8 cellular contexts compared by ENCODE assay signal in the genomic region with DNA sequence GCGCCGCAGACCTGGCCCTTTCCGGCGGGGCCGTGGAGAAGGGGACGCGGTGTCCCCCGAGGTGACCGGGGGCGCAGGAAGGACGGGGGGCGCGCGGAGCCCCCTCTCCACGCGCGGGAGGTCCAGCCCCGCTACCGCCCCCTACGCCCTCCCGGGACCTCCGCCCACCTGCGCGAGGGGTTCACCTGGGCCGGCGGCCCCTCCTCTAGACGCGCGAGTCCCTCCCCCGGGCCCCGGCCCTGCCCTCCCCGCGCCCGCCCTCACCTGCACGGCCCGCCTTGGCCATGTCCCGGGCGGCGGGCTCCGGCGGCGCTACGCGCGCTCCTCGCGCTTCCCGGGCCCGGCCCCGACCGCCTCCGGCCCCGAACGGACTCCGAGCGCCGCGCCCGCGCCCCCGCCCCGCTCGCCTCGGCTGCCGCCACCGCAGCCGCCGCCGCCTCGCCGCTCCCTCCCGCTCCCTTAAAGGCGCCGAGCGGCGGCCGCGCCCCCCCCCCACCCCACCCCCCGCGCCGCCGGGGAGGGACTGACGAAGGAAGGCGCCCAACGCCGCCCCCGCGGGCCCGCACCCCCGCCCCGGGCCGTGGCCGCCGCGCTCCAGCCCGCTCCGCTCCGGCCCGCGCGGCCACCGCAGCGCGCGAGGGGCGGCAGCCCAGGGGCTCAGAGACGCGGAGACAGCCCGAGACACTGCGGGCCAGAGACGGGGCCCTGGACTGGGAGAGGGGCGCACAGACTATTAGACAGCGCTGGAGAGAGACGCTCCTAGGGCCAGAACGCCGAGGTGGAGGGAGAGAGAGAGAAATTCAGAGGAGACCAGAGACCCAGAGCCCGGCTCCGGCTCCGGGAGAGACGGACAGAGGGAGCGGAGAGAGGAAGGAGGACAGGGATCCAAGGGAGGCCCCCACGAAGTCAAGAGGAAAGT. TPM values are rescaled to one million over a fixed set of nuclear protein-coding genes. Genes with fewer than 3 reads are reported as not detected.
A peak's percentile ranks its signal among the peaks of the same experiment; 100 is the strongest.
DNase-seq lines count a peak whose midpoint lies in the region; ATAC-seq and TF ChIP-seq lines count a peak whose summit lies in the region.

A gene (minus strand): TSS at position 435 of the 919 bp plus-strand sequence. CDS start 149 bp downstream, at position 286.

- TF ChIP-seq CTCF in ascending aorta (IDR thresholded peaks at IDR 0.05), result no peak

- peak; percentile 49 for DNase-seq in NCI-H146 (lab: John Stamatoyannopoulos, UW)
- DNase-seq in NCI-H146 treated with DMSO at 0.1 percent for 48 hours (lab: John Stamatoyannopoulos, UW; ENCODE audit: unreplicated experiment), result no peak
- DNase-seq in ascending aorta (ENCODE audit: low spot score in 2 of 2), result no peak
- DNase-seq in iPS-NIHi11 (ENCODE audit: low spot score), result peak; percentile 80

- H3K9me3 Mint-ChIP-seq in stimulated activated memory B cell treated with anti-CD40 and anti-IgM and Interleukin-4, amounts not matched to agents 10 μg/mL and 1 μg/mL and 100 μg/mL, for 72 hours, result peaks cover 4% of the 10 kb centered on the region

- ATAC-seq in stimulated activated memory B cell treated with anti-CD40 and anti-IgM and Interleukin-4, amounts not matched to agents 10 μg/mL and 1 μg/mL and 100 μg/mL, for 72 hours, result no peak
- ATAC-seq in HG02840 (IDR thresholded peaks at IDR 0.05; ENCODE audit: low FRiP score, unreplicated experiment) (no peak), GM21390 (IDR thresholded peaks at IDR 0.05; ENCODE audit: unreplicated experiment) (no peak), GM21360 (IDR thresholded peaks at IDR 0.05; ENCODE audit: unreplicated experiment) (no peak)

- H3K36me3 Mint-ChIP-seq in stimulated activated memory B cell treated with anti-CD40 and anti-IgM and Interleukin-4, amounts not matched to agents 10 μg/mL and 1 μg/mL and 100 μg/mL, for 72 hours, result no peaks in the 10 kb centered on the region

- H3K27ac ChIP-seq in ascending aorta, result no peak within 1 kb of the TSS

- H3K36me3 ChIP-seq in ascending aorta, result no peaks in the 10 kb centered on the region

- H3K27me3 Mint-ChIP-seq in stimulated activated memory B cell treated with anti-CD40 and anti-IgM and Interleukin-4, amounts not matched to agents 10 μg/mL and 1 μg/mL and 100 μg/mL, for 72 hours, result peaks cover 73% of the 10 kb centered on the region

- peak within 1 kb of the TSS; percentile 63 to 83 for H3K4me3 ChIP-seq in ascending aorta

- intact Hi-C loops in ascending aorta (cut with DNase I), result no loop called here

- no peaks in the 10 kb centered on the region for H3K27me3 ChIP-seq in ascending aorta

- H3K9me3 ChIP-seq in ascending aorta, result no peaks in the 10 kb centered on the region

- peaks cover 18% of the 10 kb centered on the region for H3K4me1 Mint-ChIP-seq in stimulated activated memory B cell treated with anti-CD40 and anti-IgM and Interleukin-4, amounts not matched to agents 10 μg/mL and 1 μg/mL and 100 μg/mL, for 72 hours

- H3K27ac Mint-ChIP-seq in stimulated activated memory B cell treated with anti-CD40 and anti-IgM and Interleukin-4, amounts not matched to agents 10 μg/mL and 1 μg/mL and 100 μg/mL, for 72 hours, result no peak within 1 kb of the TSS

- H3K4me3 Mint-ChIP-seq in stimulated activated memory B cell treated with anti-CD40 and anti-IgM and Interleukin-4, amounts not matched to agents 10 μg/mL and 1 μg/mL and 100 μg/mL, for 72 hours, result peak within 1 kb of the TSS; percentile 71

- H3K4me1 ChIP-seq in ascending aorta, result peaks cover 0 to 13% of the 10 kb centered on the region in 2 donors

RNA-seq across cellular contexts. Expression of the gene that starts here (rescaled TPM):
- 10.4 TPM for total RNA-seq in ascending aorta

Comparison
In these comparisons a context has a peak if more than half of its experiments do, and no peak if none do; other contexts are left out.
1. DNase-seq: peak in NCI-H146 (single experiment) and iPS-NIHi11 (single experiment); none in NCI-H146 treated with DMSO at 0.1 percent for 48 hours (single experiment) and ascending aorta (0 of 2).